In the genomic region with DNA sequence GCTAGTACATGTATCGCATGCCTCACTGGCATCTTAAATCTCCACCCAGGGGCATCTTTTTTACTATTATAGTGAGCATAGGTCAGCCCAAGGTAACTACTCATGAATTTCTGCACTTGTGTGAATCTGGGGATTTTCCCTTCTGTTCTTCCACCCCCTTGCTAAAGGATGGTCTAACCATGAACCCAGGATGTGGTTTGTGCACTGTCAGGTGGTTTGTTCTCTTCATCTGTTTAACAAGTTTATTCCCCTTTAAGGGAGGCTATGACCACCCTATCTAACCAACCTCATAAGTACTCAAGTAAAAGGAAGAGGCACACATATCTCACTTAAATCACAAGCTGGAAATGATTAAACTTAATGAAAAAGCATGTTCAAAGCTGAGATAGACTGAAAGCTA, we compare ENCODE assay signal across 10 cellular contexts.
DNase-seq lines count a peak whose midpoint lies in the region; ATAC-seq and TF ChIP-seq lines count a peak whose summit lies in the region.
"Had no signal": no experiment of that assay in that cellular context is flagged by ENCODE, and none has a peak within 500 bp of the region (broad histone marks: within the 10 kb centered on the region; RNA-seq: fewer than 3 reads in every experiment).

No MANE protein-coding gene starts in this region.

- H3K36me3 ChIP-seq in DND-41 (ENCODE audit: insufficient read depth, low read length): no peaks in the 10 kb centered on the region

- H3K4me1 ChIP-seq in DND-41 (ENCODE audit: insufficient read depth, low read length): peaks cover 12% of the 10 kb centered on the region

- no peak for TF ChIP-seq CTCF in DND-41 (IDR thresholded peaks at IDR 0.05; ENCODE audit: borderline replicate concordance, extremely low read depth, low read length, poor library complexity, severe bottlenecking)

- no peak overlapping the region for H3K4me3 ChIP-seq in DND-41 (ENCODE audit: low read depth in 1 of 2, low read length in 2 of 2)

- no peak overlapping the region for H2AFZ ChIP-seq in DND-41 (ENCODE audit: low read depth, low read length)

- no peaks in the 10 kb centered on the region for H3K9me3 ChIP-seq in DND-41 (ENCODE audit: insufficient read depth, low read length, severe bottlenecking)

- no peaks in the 10 kb centered on the region for H3K79me2 ChIP-seq in DND-41 (ENCODE audit: insufficient read depth, low read length)

- peak; percentile 39 for DNase-seq in DND-41
- no peak for DNase-seq in superior temporal gyrus (ENCODE audit: extremely low spot score)
- DNase-seq in T-helper 9 cell: no peak
- DNase-seq in NCI-H774 (lab: John Stamatoyannopoulos, UW): no peak
- no peak for DNase-seq in epidermal melanocyte (ENCODE audit: insufficient read length, low spot score)
- DNase-seq: NCI-H1105 treated with DMSO at 0.1 percent for 48 hours, SHP77 treated with DMSO at 0.1 percent for 48 hours had no signal

- no peak overlapping the region for H3K9ac ChIP-seq in DND-41 (ENCODE audit: low read depth, low read length)

- no peak overlapping the region for H3K27ac ChIP-seq in DND-41 (ENCODE audit: low read length)

- no peaks in the 10 kb centered on the region for H4K20me1 ChIP-seq in DND-41 (ENCODE audit: insufficient read depth, low read length)

- no peaks in the 10 kb centered on the region for H3K27me3 ChIP-seq in DND-41 (ENCODE audit: insufficient read depth, low read length, poor library complexity)

- no peak overlapping the region for H3K4me2 ChIP-seq in DND-41 (ENCODE audit: insufficient read depth, low read length)

- ATAC-seq in DND-41 (ENCODE audit: insufficient read depth, low read depth) (peak; percentile 96), GM19023 (IDR thresholded peaks at IDR 0.05; ENCODE audit: unreplicated experiment) (peak; percentile 82), HG02759 (IDR thresholded peaks at IDR 0.05; ENCODE audit: unreplicated experiment) (peak; percentile 91), HG03571 (IDR thresholded peaks at IDR 0.05; ENCODE audit: unreplicated experiment) (peak; percentile 91)
